In genomic region chr20:10848810-10849370, GRCh38 we compare ENCODE assay signal across 7 cellular contexts.
DNase-seq lines count a peak whose midpoint lies in the region; ATAC-seq and TF ChIP-seq lines count a peak whose summit lies in the region.

No MANE protein-coding gene starts in this region.

- H3K4me1 Mint-ChIP-seq in HFFc6 (ENCODE audit: low read depth), result peaks cover 5% of the 10 kb centered on the region; the same call in 1 of the 2 replicates

- peaks cover 8% of the 10 kb centered on the region for H3K27me3 Mint-ChIP-seq in HFFc6 (ENCODE audit: insufficient read depth)

- WGBS in hepatocyte (ENCODE audit: low lambda C conversion rate, missing lambda C conversion rate), result 32% methylated on average over 6 of the region's 6 CpGs

- no peaks in the 10 kb centered on the region for H3K9me2 ChIP-seq in hepatocyte (replicated peaks; ENCODE audit: insufficient read depth)

- no peaks in the 10 kb centered on the region for H3K79me2 ChIP-seq in hepatocyte

- H3K36me3 ChIP-seq in hepatocyte (replicated peaks; ENCODE audit: insufficient read depth, low read depth), result no peaks in the 10 kb centered on the region
- H3K36me3 ChIP-seq in upper lobe of right lung, result no peaks in the 10 kb centered on the region

- peak; percentile 48 for DNase-seq in HFFc6
- peak; percentile 45 for DNase-seq in T1000 (lab: John Stamatoyannopoulos, UW)
- peak; percentile 75 for DNase-seq in hepatocyte (ENCODE audit: low spot score)
- no peak for DNase-seq in upper lobe of right lung
- no peak for DNase-seq in NCI-H2029 (lab: John Stamatoyannopoulos, UW)
- DNase-seq in NAMALWA (ENCODE audit: low spot score), result no peak
- DNase-seq in HuH-7.5 (ENCODE audit: low spot score), result no peak

- no peak overlapping the region for H3K4me3 ChIP-seq in hepatocyte
- H3K4me3 ChIP-seq in upper lobe of right lung, result no peak overlapping the region

- no peak overlapping the region for H3K27ac Mint-ChIP-seq in HFFc6

- no peaks in the 10 kb centered on the region for H3K27me3 ChIP-seq in hepatocyte
- H3K27me3 ChIP-seq in upper lobe of right lung, result no peaks in the 10 kb centered on the region

- H3K9me3 ChIP-seq in hepatocyte (ENCODE audit: low read depth) (no peaks in the 10 kb centered on the region), upper lobe of right lung (no peaks in the 10 kb centered on the region)

- TF ChIP-seq CTCF in HFFc6 (IDR thresholded peaks at IDR 0.05), result no peak
- no peak for TF ChIP-seq CTCF in hepatocyte (IDR thresholded peaks at IDR 0.05; ENCODE audit: poor library complexity)
- TF ChIP-seq CTCF in upper lobe of right lung (IDR thresholded peaks at IDR 0.05), result no peak

- peak overlapping the region; percentile 13 for H2AFZ ChIP-seq in hepatocyte

- no peaks in the 10 kb centered on the region; the same call in 1 of the 2 replicates for H3K9me3 Mint-ChIP-seq in HFFc6

- H3K4me2 ChIP-seq in hepatocyte, result peak overlapping the region; percentile 37

- peak overlapping the region; percentile 89 for H3K27ac ChIP-seq in hepatocyte
- peak overlapping the region; percentile 21 for H3K27ac ChIP-seq in upper lobe of right lung

- intact Hi-C loops in upper lobe of right lung (cut with DNase I), result no loop called here

- no peaks in the 10 kb centered on the region for H4K20me1 ChIP-seq in hepatocyte (ENCODE audit: insufficient read depth, poor library complexity, severe bottlenecking)

- H3K4me3 Mint-ChIP-seq in HFFc6, result no peak overlapping the region

- H3K36me3 Mint-ChIP-seq in HFFc6 (ENCODE audit: low read depth), result no peaks in the 10 kb centered on the region

- peak; percentile 41 for ATAC-seq in upper lobe of right lung

- peaks cover 10% of the 10 kb centered on the region for H3K4me1 ChIP-seq in hepatocyte (ENCODE audit: insufficient read depth)
- H3K4me1 ChIP-seq in upper lobe of right lung, result no peaks in the 10 kb centered on the region

Comparison
In these comparisons a context has a peak if more than half of its experiments do, and no peak if none do; other contexts are left out.
1. DNase-seq: peak in HFFc6 (single experiment), T1000 (single experiment) and hepatocyte (single experiment); none in upper lobe of right lung (single experiment), NCI-H2029 (single experiment), NAMALWA (single experiment) and HuH-7.5 (single experiment).